ENCODE assay signal across 17 cellular contexts in genomic region chr7:100614308-100614861, GRCh38. TPM values are rescaled to one million over a fixed set of nuclear protein-coding genes. Genes with fewer than 3 reads are reported as not detected.
DNase-seq lines count a peak whose midpoint lies in the region; ATAC-seq and TF ChIP-seq lines count a peak whose summit lies in the region.
"Had no signal": no experiment of that assay in that cellular context is flagged by ENCODE, and none has a peak within 500 bp of the region (broad histone marks: within the 10 kb centered on the region; RNA-seq: fewer than 3 reads in every experiment).

No MANE protein-coding gene starts in this region.

- H3K4me1 ChIP-seq in smooth muscle cell (ENCODE audit: low read depth) = peaks cover 10% of the 10 kb centered on the region

- H3K79me2 ChIP-seq in smooth muscle cell (ENCODE audit: low read depth) = no peaks in the 10 kb centered on the region

- no peaks in the 10 kb centered on the region for H3K9me3 ChIP-seq in smooth muscle cell (replicated peaks; ENCODE audit: low read depth)
- H3K9me3 ChIP-seq: A549 had no signal

- no peak overlapping the region for H3K9ac ChIP-seq in smooth muscle cell (ENCODE audit: low read depth)
- H3K9ac ChIP-seq: GM23248 had no signal

- H3K36me3 ChIP-seq in smooth muscle cell (ENCODE audit: low read depth) = no peaks in the 10 kb centered on the region

- intact Hi-C loops in activated CD8-positive, alpha-beta T cell treated with anti-CD3 and anti-CD28 coated beads for 36 hours (cut with micrococcal nuclease) = no loop called here

- WGBS in smooth muscle cell (ENCODE audit: low lambda C conversion rate) = 85% methylated on average over 6 of the region's 6 CpGs

- peaks cover 14% of the 10 kb centered on the region for H3K36me3 Mint-ChIP-seq in activated CD8-positive, alpha-beta T cell treated with anti-CD3 and anti-CD28 coated beads, Interleukin-2, amount 10 ng/mL, durations not matched to agents 7 days and 5 days (ENCODE audit: low read depth)
- peaks cover 2% of the 10 kb centered on the region for H3K36me3 Mint-ChIP-seq in activated CD8-positive, alpha-beta T cell treated with anti-CD3 and anti-CD28 coated beads for 36 hours (ENCODE audit: low read depth)

- no peak overlapping the region for H3K27ac ChIP-seq in smooth muscle cell (ENCODE audit: low read depth)
- H3K27ac ChIP-seq: A549, GM23248 had no signal

- H3K4me3 Mint-ChIP-seq in activated CD8-positive, alpha-beta T cell treated with anti-CD3 and anti-CD28 coated beads, Interleukin-2, amount 10 ng/mL, durations not matched to agents 7 days and 5 days = peak overlapping the region; percentile 85
- no peak overlapping the region for H3K4me3 Mint-ChIP-seq in activated CD8-positive, alpha-beta T cell treated with anti-CD3 and anti-CD28 coated beads for 36 hours

- no peak overlapping the region for H3K4me3 ChIP-seq in smooth muscle cell
- H3K4me3 ChIP-seq: A549, GM23248 had no signal

- H4K20me1 ChIP-seq in smooth muscle cell (ENCODE audit: low read depth) = no peaks in the 10 kb centered on the region

- no peak overlapping the region for H2AFZ ChIP-seq in smooth muscle cell (ENCODE audit: low read depth)
- H2AFZ ChIP-seq: GM23248 had no signal

- H3K27me3 ChIP-seq in smooth muscle cell (ENCODE audit: low read depth) = no peaks in the 10 kb centered on the region

- TF ChIP-seq CTCF in activated CD8-positive, alpha-beta T cell treated with anti-CD3 and anti-CD28 coated beads for 36 hours (IDR thresholded peaks at IDR 0.05) = no peak
- no peak for TF ChIP-seq CTCF in smooth muscle cell (IDR thresholded peaks at IDR 0.05; ENCODE audit: borderline replicate concordance, insufficient read depth, poor library complexity, severe bottlenecking)

- POLR2A ChIA-PET in activated CD8-positive, alpha-beta T cell treated with anti-CD3 and anti-CD28 coated beads, Interleukin-2, amount 10 ng/mL, durations not matched to agents 7 days and 5 days (lab: Charles Lee) = interaction anchor here (1.4 to 1.6 kb wide), 2 partner anchors 12 to 75 kb away, joined by 3 to 5 read pairs; partner anchors contain the start of gene AGFG2
- POLR2A ChIA-PET in activated CD8-positive, alpha-beta T cell treated with anti-CD3 and anti-CD28 coated beads for 36 hours (lab: Charles Lee) = interaction anchor here (0.7 to 2.1 kb wide), 5 partner anchors 9 to 272 kb away, joined by 3 to 6 read pairs (median 4); no protein-coding TSS in a partner anchor

- DNase-seq in activated CD8-positive, alpha-beta T cell treated with anti-CD3 and anti-CD28 coated beads, Interleukin-2, amount 10 ng/mL, durations not matched to agents 7 days and 5 days = no peak
- DNase-seq in activated CD8-positive, alpha-beta T cell treated with anti-CD3 and anti-CD28 coated beads for 36 hours = no peak
- DNase-seq in ELR (ENCODE audit: low read depth) (peak; percentile 38), RKO (ENCODE audit: low spot score) (peak; percentile 71), smooth muscle cell (lab: John Stamatoyannopoulos, UW; ENCODE audit: unreplicated experiment) (no peak)
- no peak for DNase-seq in activated CD8-positive, alpha-beta memory T cell treated with anti-CD3 and anti-CD28 coated beads, Interleukin-2, amount 50 U/mL, for 4 hours
- DNase-seq: Calu3, DMS79, GM23248, NCI-H1105, NCI-H187 treated with DMSO at 0.1 percent for 48 hours, NCI-H2171, NCI-H82, SHP77 had no signal

- H3K27ac Mint-ChIP-seq in activated CD8-positive, alpha-beta T cell treated with anti-CD3 and anti-CD28 coated beads, Interleukin-2, amount 10 ng/mL, durations not matched to agents 7 days and 5 days = peak overlapping the region; percentile 26
- H3K27ac Mint-ChIP-seq in activated CD8-positive, alpha-beta T cell treated with anti-CD3 and anti-CD28 coated beads for 36 hours = no peak overlapping the region

- peaks cover 25% of the 10 kb centered on the region for H3K4me1 Mint-ChIP-seq in activated CD8-positive, alpha-beta T cell treated with anti-CD3 and anti-CD28 coated beads, Interleukin-2, amount 10 ng/mL, durations not matched to agents 7 days and 5 days (ENCODE audit: low read depth)
- peaks cover 9% of the 10 kb centered on the region for H3K4me1 Mint-ChIP-seq in activated CD8-positive, alpha-beta T cell treated with anti-CD3 and anti-CD28 coated beads for 36 hours (ENCODE audit: low read depth)

- H3F3A ChIP-seq in smooth muscle cell (ENCODE audit: low read depth) = peaks cover 7% of the 10 kb centered on the region

- ATAC-seq in activated CD8-positive, alpha-beta T cell treated with anti-CD3 and anti-CD28 coated beads, Interleukin-2, amount 10 ng/mL, durations not matched to agents 7 days and 5 days = no peak
- no peak for ATAC-seq in activated CD8-positive, alpha-beta T cell treated with anti-CD3 and anti-CD28 coated beads for 36 hours
- ATAC-seq in HG03342 (IDR thresholded peaks at IDR 0.05; ENCODE audit: unreplicated experiment) = no peak
- ATAC-seq: A549, Panc1 had no signal

- H3K9me3 Mint-ChIP-seq in activated CD8-positive, alpha-beta T cell treated with anti-CD3 and anti-CD28 coated beads, Interleukin-2, amount 10 ng/mL, durations not matched to agents 7 days and 5 days (ENCODE audit: insufficient read depth) = no peaks in the 10 kb centered on the region
- no peaks in the 10 kb centered on the region for H3K9me3 Mint-ChIP-seq in activated CD8-positive, alpha-beta T cell treated with anti-CD3 and anti-CD28 coated beads for 36 hours

- CTCF ChIA-PET in activated CD8-positive, alpha-beta T cell treated with anti-CD3 and anti-CD28 coated beads, Interleukin-2, amount 10 ng/mL, durations not matched to agents 7 days and 5 days (lab: Charles Lee) = interaction anchor here (0.6 to 2.7 kb wide), 6 partner anchors 9 to 91 kb away, joined by 3 to 18 read pairs (median 6); no protein-coding TSS in a partner anchor
- CTCF ChIA-PET in activated CD8-positive, alpha-beta T cell treated with anti-CD3 and anti-CD28 coated beads for 36 hours (lab: Charles Lee) = interaction anchor here (1.0 to 4.9 kb wide), 7 partner anchors 9 to 91 kb away, joined by 3 to 36 read pairs (median 5); no protein-coding TSS in a partner anchor

- H3K4me2 ChIP-seq in smooth muscle cell = peak overlapping the region; percentile 96
- H3K4me2 ChIP-seq: A549 had no signal

- H3K27me3 Mint-ChIP-seq in activated CD8-positive, alpha-beta T cell treated with anti-CD3 and anti-CD28 coated beads, Interleukin-2, amount 10 ng/mL, durations not matched to agents 7 days and 5 days (ENCODE audit: low read depth) = peaks cover 3% of the 10 kb centered on the region
- H3K27me3 Mint-ChIP-seq in activated CD8-positive, alpha-beta T cell treated with anti-CD3 and anti-CD28 coated beads for 36 hours = no peaks in the 10 kb centered on the region

RNA-seq across cellular contexts. Expression of gene MOSPD3, which starts 2.0 kb away (rescaled TPM):
- total RNA-seq in activated CD8-positive, alpha-beta T cell treated with anti-CD3 and anti-CD28 coated beads, Interleukin-2, amount 10 ng/mL, durations not matched to agents 7 days and 5 days = 10 to 100 TPM; 42.1 to 43.5 TPM
- total RNA-seq in activated CD8-positive, alpha-beta T cell treated with anti-CD3 and anti-CD28 coated beads for 36 hours = 10 to 100 TPM in 1 of 2 experiments, 1 to 10 TPM in 1; 9.6 to 10.5 TPM
- total RNA-seq in smooth muscle cell = 10.5 and 12.1 TPM in 2 replicates
- polyA plus RNA-seq in smooth muscle cell = 46.9 and 47.8 TPM in 2 replicates

RNA-seq across cellular contexts. Expression of gene PCOLCE, which starts 12.2 kb away (rescaled TPM):
- 10 to 100 TPM; 17.0 to 17.6 TPM for total RNA-seq in activated CD8-positive, alpha-beta T cell treated with anti-CD3 and anti-CD28 coated beads, Interleukin-2, amount 10 ng/mL, durations not matched to agents 7 days and 5 days
- 1 to 10 TPM; 3.9 to 4.6 TPM for total RNA-seq in activated CD8-positive, alpha-beta T cell treated with anti-CD3 and anti-CD28 coated beads for 36 hours
- 169 TPM in 2 replicates for total RNA-seq in smooth muscle cell
- polyA plus RNA-seq in smooth muscle cell = 526 and 754 TPM in 2 replicates

RNA-seq across cellular contexts. Expression of gene TFR2, which starts 27.0 kb away (rescaled TPM):
- 10 to 100 TPM; 13.1 to 14.5 TPM for total RNA-seq in activated CD8-positive, alpha-beta T cell treated with anti-CD3 and anti-CD28 coated beads, Interleukin-2, amount 10 ng/mL, durations not matched to agents 7 days and 5 days
- total RNA-seq in activated CD8-positive, alpha-beta T cell treated with anti-CD3 and anti-CD28 coated beads for 36 hours = 10 to 100 TPM; 11.3 to 11.9 TPM
- 1.8 and 1.9 TPM in 2 replicates for total RNA-seq in smooth muscle cell
- polyA plus RNA-seq in smooth muscle cell = 3.2 TPM in 2 replicates

RNA-seq across cellular contexts. Expression of gene FBXO24, which starts 28.3 kb away (rescaled TPM):
- total RNA-seq in activated CD8-positive, alpha-beta T cell treated with anti-CD3 and anti-CD28 coated beads, Interleukin-2, amount 10 ng/mL, durations not matched to agents 7 days and 5 days = under 1 TPM; 0.37 to 0.45 TPM
- total RNA-seq in activated CD8-positive, alpha-beta T cell treated with anti-CD3 and anti-CD28 coated beads for 36 hours = 1 to 10 TPM; 1.4 to 1.5 TPM
- total RNA-seq in smooth muscle cell = 0.22 and 0.67 TPM in 2 replicates
- polyA plus RNA-seq in smooth muscle cell = 0.61 and 1.2 TPM in 2 replicates

RNA-seq across cellular contexts. Expression of gene LRCH4, which starts 28.5 kb away (rescaled TPM):
- 100 to 1,000 TPM; 191 to 193 TPM for total RNA-seq in activated CD8-positive, alpha-beta T cell treated with anti-CD3 and anti-CD28 coated beads, Interleukin-2, amount 10 ng/mL, durations not matched to agents 7 days and 5 days
- 10 to 100 TPM; 77.7 to 78.7 TPM for total RNA-seq in activated CD8-positive, alpha-beta T cell treated with anti-CD3 and anti-CD28 coated beads for 36 hours
- total RNA-seq in smooth muscle cell = 31.9 and 48.2 TPM in 2 replicates
- 58.5 and 68.2 TPM in 2 replicates for polyA plus RNA-seq in smooth muscle cell

Comparison
In these comparisons a context has a peak if more than half of its experiments do, and no peak if none do; other contexts are left out.
1. DNase-seq: peak in ELR (single experiment) and RKO (single experiment); none in activated CD8-positive, alpha-beta T cell treated with anti-CD3 and anti-CD28 coated beads, Interleukin-2, amount 10 ng/mL, durations not matched to agents 7 days and 5 days (single experiment), activated CD8-positive, alpha-beta T cell treated with anti-CD3 and anti-CD28 coated beads for 36 hours (single experiment), smooth muscle cell (single experiment) and activated CD8-positive, alpha-beta memory T cell treated with anti-CD3 and anti-CD28 coated beads, Interleukin-2, amount 50 U/mL, for 4 hours (single experiment).